ENCODE assay signal across 12 cellular contexts in the genomic region with DNA sequence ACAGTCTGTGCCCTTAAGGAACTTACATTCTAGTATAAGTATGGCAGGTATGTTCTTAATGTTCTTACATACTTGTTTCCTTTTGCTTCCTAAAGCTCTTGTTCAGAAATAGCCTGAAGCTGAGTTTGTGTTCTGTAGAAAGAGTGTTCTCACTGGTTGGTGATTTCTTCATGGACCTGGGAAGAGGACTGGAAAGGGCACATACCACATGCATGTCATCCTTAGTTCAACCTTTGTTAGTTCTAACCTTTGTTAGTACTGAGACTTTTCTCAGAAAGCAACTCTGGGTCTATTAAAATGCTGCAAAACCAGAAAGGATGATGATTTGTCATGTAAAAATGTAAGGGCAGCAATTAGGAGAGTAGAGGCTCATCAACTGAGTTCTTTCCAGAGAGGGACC. TPM values are rescaled to one million over a fixed set of nuclear protein-coding genes. Genes with fewer than 3 reads are reported as not detected.
A peak's percentile ranks its signal among the peaks of the same experiment; 100 is the strongest.
DNase-seq lines count a peak whose midpoint lies in the region; ATAC-seq, FAIRE-seq and TF ChIP-seq lines count a peak whose summit lies in the region.
"Had no signal": no experiment of that assay in that cellular context is flagged by ENCODE, and none has a peak within 500 bp of the region (broad histone marks: within the 10 kb centered on the region; RNA-seq: fewer than 3 reads in every experiment).

No MANE protein-coding gene starts in this region.

- intact Hi-C loops in mammary epithelial cell (cut with micrococcal nuclease): loop anchor here (1.0 kb wide), 1 partner anchor 16 kb away; no protein-coding TSS in a partner anchor

- no peak for ATAC-seq in HG02763 (IDR thresholded peaks at IDR 0.05; ENCODE audit: unreplicated experiment)

- CTCF ChIA-PET in mammary epithelial cell (lab: Charles Lee; ENCODE audit: low non-redundant PET): no interaction called here

- in situ Hi-C loops in mammary epithelial cell (cut with MboI; ENCODE audit: low sequenced_read_pairs in 2 of 2) (no loop called here), GM13976 (cut with MboI; ENCODE audit: low sequenced_read_pairs, unreplicated experiment) (no loop called here)

- H3K36me3 ChIP-seq in mammary epithelial cell (ENCODE audit: insufficient read depth, low read length) (no peaks in the 10 kb centered on the region), keratinocyte (ENCODE audit: control insufficient read depth in 2 of 2, extremely low read depth in 1 of 2, insufficient read depth in 2 of 2, low read length in 2 of 2) (no peaks in the 10 kb centered on the region)

- dilution Hi-C loops in mammary epithelial cell (cut with HindIII; ENCODE audit: low sequenced_read_pairs) (no loop called here), keratinocyte (cut with MboI; ENCODE audit: extremely low pct_ligation_motif_present, low sequenced_read_pairs) (no loop called here)

- BruUV-seq in mammary epithelial cell (replicated peaks; lab: Mats Ljungman, UMichigan): no TSS peak

- H3K79me2 ChIP-seq in mammary epithelial cell (ENCODE audit: insufficient read depth, low read length) (peaks cover 24% of the 10 kb centered on the region), keratinocyte (ENCODE audit: control insufficient read depth, insufficient read depth, low read length) (no peaks in the 10 kb centered on the region)

- FAIRE-seq in keratinocyte (lab: Jason Lieb, UNC): peak; percentile 96
- FAIRE-seq: A549 had no signal

- no peaks in the 10 kb centered on the region for H3K9me3 ChIP-seq in mammary epithelial cell (replicated peaks; ENCODE audit: insufficient read depth, low read length)
- H3K9me3 ChIP-seq in keratinocyte (ENCODE audit: control insufficient read depth, low read depth, low read length): peaks cover 2% of the 10 kb centered on the region
- H3K9me3 ChIP-seq: A549 had no signal

- peaks cover 35% of the 10 kb centered on the region for H3K4me1 ChIP-seq in mammary epithelial cell (ENCODE audit: insufficient read depth, low read length)
- peaks cover 45% of the 10 kb centered on the region for H3K4me1 ChIP-seq in keratinocyte (ENCODE audit: control insufficient read depth, extremely low read depth, insufficient read depth, low read length)

- H3K4me2 ChIP-seq in mammary epithelial cell (ENCODE audit: insufficient read depth, low read depth, low read length) (peak overlapping the region; percentile 59), keratinocyte (ENCODE audit: control insufficient read depth, extremely low read depth, insufficient read depth, low read depth, low read length) (peak overlapping the region; percentile 75)

- H4K20me1 ChIP-seq in mammary epithelial cell (ENCODE audit: insufficient read depth, low read length) (no peaks in the 10 kb centered on the region), keratinocyte (ENCODE audit: control insufficient read depth, extremely low read depth, insufficient read depth, low read length) (no peaks in the 10 kb centered on the region)

- TF ChIP-seq CTCF in mammary epithelial cell (conservative IDR thresholded peaks at IDR 0.05 in 1 of 2, IDR thresholded peaks at IDR 0.05 in 1 of 2; ENCODE audit: extremely low read depth in 1 of 2, insufficient read depth in 1 of 2, low read depth in 1 of 2, low read length in 2 of 2): no peak
- no peak for TF ChIP-seq CTCF in keratinocyte (optimal IDR thresholded peaks at IDR 0.05 in 1 of 3, IDR thresholded peaks at IDR 0.05 in 1 of 3, conservative IDR thresholded peaks at IDR 0.05 in 1 of 3; ENCODE audit: extremely low read depth in 1 of 3, insufficient read depth in 2 of 3, low read length in 3 of 3)
- no peak for TF ChIP-seq CTCF in GM13976 (IDR thresholded peaks at IDR 0.05; ENCODE audit: borderline replicate concordance, control extremely low read depth, extremely low read depth, insufficient read depth, missing control alignments)

- H3K27ac ChIP-seq in mammary epithelial cell (ENCODE audit: insufficient read depth, low read depth, low read length) (peak overlapping the region; percentile 90), keratinocyte (ENCODE audit: control insufficient read depth, insufficient read depth, low read length) (peak overlapping the region; percentile 93)

- no peak overlapping the region for H3K9ac ChIP-seq in mammary epithelial cell (ENCODE audit: insufficient read depth, low read length)
- peak overlapping the region; percentile 66 for H3K9ac ChIP-seq in keratinocyte (ENCODE audit: control insufficient read depth, extremely low read depth, insufficient read depth, low read length)

- no peaks in the 10 kb centered on the region for H3K9me1 ChIP-seq in keratinocyte (ENCODE audit: control insufficient read depth, extremely low read depth, insufficient read depth, low read length)

- H3K27me3 ChIP-seq in mammary epithelial cell (ENCODE audit: insufficient read depth, low read length) (no peaks in the 10 kb centered on the region), keratinocyte (ENCODE audit: control insufficient read depth, extremely low read depth, insufficient read depth, low read length) (no peaks in the 10 kb centered on the region)

- H2AFZ ChIP-seq in mammary epithelial cell (ENCODE audit: low read depth, low read length): no peak overlapping the region
- H2AFZ ChIP-seq in keratinocyte (ENCODE audit: control insufficient read depth, low read length): no peak overlapping the region

- peak overlapping the region in 2 of 3 experiments; percentile 27 to 36 for H3K4me3 ChIP-seq in mammary epithelial cell (replicated peaks in 1 of 3; ENCODE audit: insufficient read depth in 1 of 3, low read depth in 2 of 3, low read length in 3 of 3)
- peak overlapping the region; percentile 38 to 73 (median 44) for H3K4me3 ChIP-seq in keratinocyte (ENCODE audit: control insufficient read depth in 2 of 3, extremely low read depth in 1 of 3, insufficient read depth in 2 of 3, low read depth in 1 of 3, low read length in 3 of 3)
- H3K4me3 ChIP-seq: A549 had no signal

- DNase-seq in SIG-M5 treated with dmso at 0.1 percent for 504 hours (lab: John Stamatoyannopoulos, UW; ENCODE audit: unreplicated experiment) (peak; percentile 41), SIG-M5 (lab: John Stamatoyannopoulos, UW) (no peak), mammary epithelial cell (peak; percentile 92), keratinocyte (ENCODE audit: low read depth, low spot score) (peak; percentile 84), GM13976 (ENCODE audit: low spot score) (no peak), NCI-H1694 treated with DMSO at 0.1 percent for 48 hours (lab: John Stamatoyannopoulos, UW) (no peak)
- DNase-seq in stimulated activated CD8-positive, alpha-beta memory T cell treated with anti-CD3 and anti-CD28 coated beads, Interleukin-4, amount 100 ng/mL, for 48 hours: no peak
- DNase-seq: activated naive CD4-positive, alpha-beta T cell treated with anti-CD3 and anti-CD28 coated beads, Interleukin-2, amount 10 ng/mL, durations not matched to agents 7 days and 5 days; DND-41 had no signal

RNA-seq across cellular contexts. Expression of gene FAP, which starts 2.5 kb away (rescaled TPM):
- 100 to 1,000 TPM in 1 of 2 donors, 10 to 100 TPM in 1; 53.0 to 216 TPM for total RNA-seq in mammary epithelial cell
- 25.5 TPM for polyA plus RNA-seq in mammary epithelial cell
- 47.9 TPM for polyA minus RNA-seq in mammary epithelial cell
- polyA plus RNA-seq in keratinocyte: 8.5 to 20.9 TPM (median 12.8 TPM) in 3 replicates
- 31.5 TPM for polyA plus RNA-seq in keratinocyte (2011; ENCODE audit: low read depth)
- polyA plus RNA-seq in keratinocyte (2011; cell fraction: cytosol; rRNA removed): 4.5 and 7.9 TPM in 2 replicates
- 42.0 and 45.7 TPM in 2 replicates for polyA plus RNA-seq in keratinocyte (2011; cell fraction: nucleus; rRNA removed)
- polyA plus RNA-seq in keratinocyte (2012; ENCODE audit: low replicate concordance): 7.5 and 8.4 TPM in 2 replicates
- 2.7 to 17.5 TPM (median 12.1 TPM) in 3 replicates for polyA minus RNA-seq in keratinocyte
- polyA minus RNA-seq in keratinocyte (2011; cell fraction: cytosol; rRNA and poly(A)+ RNA removed): 5.0 TPM
- 27.1 and 49.1 TPM in 2 replicates for polyA minus RNA-seq in keratinocyte (2011; cell fraction: nucleus; rRNA and poly(A)+ RNA removed)
- total RNA-seq: activated CD8-positive, alpha-beta memory T cell treated with anti-CD3 and anti-CD28 coated beads for 36 hours had no signal

Comparison
In these comparisons a context has a peak if more than half of its experiments do, and no peak if none do; other contexts are left out.
1. DNase-seq: peak in SIG-M5 treated with dmso at 0.1 percent for 504 hours (single experiment), mammary epithelial cell (single experiment) and keratinocyte (single experiment); none in SIG-M5 (single experiment), stimulated activated CD8-positive, alpha-beta memory T cell treated with anti-CD3 and anti-CD28 coated beads, Interleukin-4, amount 100 ng/mL, for 48 hours (single experiment), GM13976 (single experiment) and NCI-H1694 treated with DMSO at 0.1 percent for 48 hours (single experiment).